In genomic region chr7:130868150-130868549, GRCh38 we compare ENCODE assay signal across 1 cellular context.
TF ChIP-seq lines count a peak whose summit lies in the region.

No MANE protein-coding gene starts in this region.

TF ChIP-seq in IMR-90, 13 proteins besides CTCF, POLR2A, EP300 and RAD21 (continued from another document):
- TF ChIP-seq CHD1 (IDR thresholded peaks at IDR 0.05; ENCODE audit: low read depth, low read length), result no peak
- no peak for TF ChIP-seq RFX5 (IDR thresholded peaks at IDR 0.05; ENCODE audit: low read depth, low read length)
- no peak for TF ChIP-seq SMC3 (IDR thresholded peaks at IDR 0.05; ENCODE audit: low read depth, low read length)
- TF ChIP-seq MAZ (IDR thresholded peaks at IDR 0.05; ENCODE audit: borderline replicate concordance, low read depth, low read length), result no peak
- TF ChIP-seq RCOR1 (IDR thresholded peaks at IDR 0.05; ENCODE audit: insufficient replicate concordance, low read length), result no peak
- TF ChIP-seq USF2 (IDR thresholded peaks at IDR 0.05; ENCODE audit: low read depth, low read length), result no peak
TF ChIP-seq in IMR-90: peak in this region for 0.
